ENCODE assay signal across 8 cellular contexts in the genomic region with DNA sequence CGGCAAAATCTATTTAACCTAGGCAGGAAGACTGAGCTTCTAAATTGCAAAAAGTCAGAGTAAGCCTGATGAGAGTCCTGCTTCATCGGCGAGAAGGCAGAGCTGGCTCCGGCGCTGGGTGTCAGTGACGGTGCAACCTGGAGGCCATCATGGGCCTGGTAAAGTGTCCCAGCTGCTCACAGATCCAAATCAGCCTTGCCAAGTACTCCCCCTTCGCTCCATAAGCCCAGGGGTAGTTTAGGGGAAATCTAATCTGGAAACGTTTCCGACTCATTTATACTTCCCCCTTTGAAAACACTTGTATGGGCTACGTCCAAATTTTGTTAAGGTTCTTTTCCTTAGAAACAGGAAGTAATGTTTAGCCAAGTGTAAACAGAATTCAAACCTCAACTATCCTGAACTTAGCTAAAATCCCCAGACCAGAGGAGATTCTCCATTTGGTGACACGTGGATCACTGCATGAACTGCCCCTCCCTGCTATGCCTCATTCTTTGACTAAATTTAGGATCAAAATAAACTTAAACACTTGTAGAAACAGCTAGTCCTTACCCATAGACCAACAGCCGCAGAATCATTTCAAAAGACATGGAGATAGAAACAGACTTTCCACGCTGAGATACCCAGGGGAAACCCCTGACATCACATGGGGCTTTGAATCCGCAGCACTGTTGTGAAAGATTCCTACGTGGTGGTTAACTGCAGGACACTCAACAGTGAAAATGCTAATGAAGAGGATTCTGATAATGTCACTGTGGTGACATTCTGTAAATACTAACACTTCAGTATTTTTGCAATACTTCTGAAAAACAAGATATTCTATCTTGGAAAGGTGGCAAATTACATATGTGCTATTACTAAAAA.
DNase-seq lines count a peak whose midpoint lies in the region; ATAC-seq and TF ChIP-seq lines count a peak whose summit lies in the region.

No MANE protein-coding gene starts in this region.

- H3K4me3 ChIP-seq in AG04450 (ENCODE audit: low read depth, low read length) (no peak overlapping the region), HUES64 (ENCODE audit: low read length) (no peak overlapping the region), tibial nerve (peak overlapping the region in 1 of 4 donors; percentile 2), BE2C (ENCODE audit: low read depth, low read length) (no peak overlapping the region)

- CTCF ChIA-PET in AG04450 (lab: Charles Lee), result interaction anchor here (0.7 to 1.4 kb wide), 4 partner anchors 10 to 201 kb away, joined by 3 to 5 read pairs (median 4); no protein-coding TSS in a partner anchor

- no peaks in the 10 kb centered on the region for H3K9me3 Mint-ChIP-seq in activated naive CD8-positive, alpha-beta T cell treated with anti-CD3 and anti-CD28 coated beads, Interleukin-2, amount 50 U/mL, for 24 hours

- WGBS in HUES64, result 66% methylated on average over 15 of the region's 15 CpGs
- WGBS in tibial nerve, 2 donors, result 25 to 35% methylated on average over 15 of the region's 15 CpGs

- peaks cover 25% of the 10 kb centered on the region for H3K36me3 Mint-ChIP-seq in activated naive CD8-positive, alpha-beta T cell treated with anti-CD3 and anti-CD28 coated beads, Interleukin-2, amount 50 U/mL, for 24 hours (ENCODE audit: low read depth)

- H3K27me3 ChIP-seq in AG04450 (ENCODE audit: control insufficient read depth, insufficient read depth, low read length) (no peaks in the 10 kb centered on the region), HUES64 (ENCODE audit: insufficient read depth, low read length) (no peaks in the 10 kb centered on the region), tibial nerve (no peaks in the 10 kb centered on the region), BE2C (no peaks in the 10 kb centered on the region)

- 0 out of 2 replicates have a peak overlapping the region, but pooled peaks have one; percentile 5 for H3K9ac ChIP-seq in HUES64 (ENCODE audit: low read depth, low read length)

- peaks cover 44% of the 10 kb centered on the region for H3K4me1 Mint-ChIP-seq in activated naive CD8-positive, alpha-beta T cell treated with anti-CD3 and anti-CD28 coated beads, Interleukin-2, amount 50 U/mL, for 24 hours

- H3K27me3 Mint-ChIP-seq in activated naive CD8-positive, alpha-beta T cell treated with anti-CD3 and anti-CD28 coated beads, Interleukin-2, amount 50 U/mL, for 24 hours, result no peaks in the 10 kb centered on the region

- DNase-seq in AG04450 (ENCODE audit: low read depth, low spot score), result no peak
- peak; percentile 54 for DNase-seq in activated naive CD8-positive, alpha-beta T cell treated with anti-CD3 and anti-CD28 coated beads, Interleukin-2, amount 50 U/mL, for 24 hours
- peak; percentile 34 for DNase-seq in mucosa of gallbladder (ENCODE audit: low spot score)
- peak; percentile 44 to 79 for DNase-seq in tibial nerve (ENCODE audit: low spot score in 2 of 2)
- DNase-seq in RPMI8226, result no peak
- no peak for DNase-seq in BE2C

- peak; percentile 71 for ATAC-seq in GM19397 (IDR thresholded peaks at IDR 0.05; ENCODE audit: unreplicated experiment)
- ATAC-seq in activated naive CD8-positive, alpha-beta T cell treated with anti-CD3 and anti-CD28 coated beads, Interleukin-2, amount 50 U/mL, for 24 hours, result peak; percentile 89

- TF ChIP-seq CTCF in AG04450 (IDR thresholded peaks at IDR 0.05; ENCODE audit: low read depth, low read length), result no peak
- TF ChIP-seq CTCF in tibial nerve (IDR thresholded peaks at IDR 0.05), result no peak
- TF ChIP-seq CTCF in BE2C (IDR thresholded peaks at IDR 0.05; ENCODE audit: low read depth, low read length), result no peak

- POLR2A ChIA-PET in AG04450 (lab: Yijun Ruan, JAX), result interaction anchor here (0.6 kb wide), 1 partner anchor 84 kb away, joined by 5 read pairs; no protein-coding TSS in a partner anchor

- no peak for TF ChIP-seq POLR2A in tibial nerve (IDR thresholded peaks at IDR 0.05)

- H3K27ac ChIP-seq in AG04450 (ENCODE audit: low read depth, low read length), result peak overlapping the region; percentile 75
- H3K27ac ChIP-seq in HUES64 (ENCODE audit: low read depth, low read length), result no peak overlapping the region
- H3K27ac ChIP-seq in tibial nerve, result peak overlapping the region; percentile 60 to 89 (median 74)

- H3K4me1 ChIP-seq in HUES64 (ENCODE audit: insufficient read depth, low read length) (peaks cover 14% of the 10 kb centered on the region), tibial nerve (peaks cover 0 to 43% (median 0%) of the 10 kb centered on the region in 4 donors), BE2C (no peaks in the 10 kb centered on the region)

- H3K9me3 ChIP-seq in AG04450 (ENCODE audit: control insufficient read depth, insufficient read depth, low read length) (no peaks in the 10 kb centered on the region), HUES64 (ENCODE audit: insufficient read depth, low read depth, low read length) (no peaks in the 10 kb centered on the region), tibial nerve (no peaks in the 10 kb centered on the region), BE2C (no peaks in the 10 kb centered on the region)

- peak overlapping the region; percentile 53 for H3K4me3 Mint-ChIP-seq in activated naive CD8-positive, alpha-beta T cell treated with anti-CD3 and anti-CD28 coated beads, Interleukin-2, amount 50 U/mL, for 24 hours

- H3K27ac Mint-ChIP-seq in activated naive CD8-positive, alpha-beta T cell treated with anti-CD3 and anti-CD28 coated beads, Interleukin-2, amount 50 U/mL, for 24 hours, result peak overlapping the region; percentile 90

- H3K36me3 ChIP-seq in HUES64 (ENCODE audit: insufficient read depth, low read length) (no peaks in the 10 kb centered on the region), tibial nerve (peaks cover 0 to 74% (median 0%) of the 10 kb centered on the region in 3 donors), BE2C (no peaks in the 10 kb centered on the region)

- peak; percentile 33 to 90 for TF ChIP-seq EP300 in tibial nerve (IDR thresholded peaks at IDR 0.05)

Comparison
In these comparisons a context has a peak if more than half of its experiments do, and no peak if none do; other contexts are left out.
1. DNase-seq: peak in activated naive CD8-positive, alpha-beta T cell treated with anti-CD3 and anti-CD28 coated beads, Interleukin-2, amount 50 U/mL, for 24 hours (single experiment), mucosa of gallbladder (single experiment) and tibial nerve (2 of 2); none in AG04450 (single experiment), RPMI8226 (single experiment) and BE2C (single experiment).